1 cellular context compared by ENCODE assay signal in genomic region chr2:70553334-70553583, GRCh38.
TF ChIP-seq lines count a peak whose summit lies in the region.

No MANE protein-coding gene starts in this region.

TF ChIP-seq in HepG2, 621 proteins besides CTCF, POLR2A, EP300 and RAD21 (continued from another document and continues in another):
- TF ChIP-seq ZBTB39 (CRISPR knock-in tag; IDR thresholded peaks at IDR 0.05), result no peak
- TF ChIP-seq EEA1 (CRISPR knock-in tag; IDR thresholded peaks at IDR 0.05; ENCODE audit: borderline replicate concordance), result no peak
- no peak for TF ChIP-seq GABPB1 (CRISPR knock-in tag; IDR thresholded peaks at IDR 0.05)
- TF ChIP-seq CSRNP1 (CRISPR knock-in tag; IDR thresholded peaks at IDR 0.05), result 0 out of 2 replicates have a peak, but pooled peaks have one; percentile 4
- no peak for TF ChIP-seq ZBTB49 (CRISPR knock-in tag; IDR thresholded peaks at IDR 0.05; ENCODE audit: borderline replicate concordance)
- TF ChIP-seq HNF4G (IDR thresholded peaks at IDR 0.05; ENCODE audit: borderline replicate concordance, low read depth, low read length), result 0 out of 2 replicates have a peak, but pooled peaks have one; percentile 8
- TF ChIP-seq HNF4G (CRISPR knock-in tag; IDR thresholded peaks at IDR 0.05; ENCODE audit: borderline replicate concordance, low read depth), result no peak; the same call in 1 of the 2 replicates
- TF ChIP-seq MTA1 (CRISPR knock-in tag; IDR thresholded peaks at IDR 0.05; ENCODE audit: borderline replicate concordance), result no peak
- 0 out of 2 replicates have a peak, but pooled peaks have one; percentile 6 for TF ChIP-seq ZNF121 (CRISPR knock-in tag; IDR thresholded peaks at IDR 0.05)
- no peak for TF ChIP-seq ZFP36 (IDR thresholded peaks at IDR 0.05; ENCODE audit: borderline replicate concordance, low read depth, low read length, partially characterized antibody)
- TF ChIP-seq CHCHD3 (CRISPR knock-in tag; IDR thresholded peaks at IDR 0.05), result no peak
- no peak for TF ChIP-seq PCBP2 (optimal IDR thresholded peaks at IDR 0.05; ENCODE audit: low read depth, low read length, poor library complexity, severe bottlenecking)
- TF ChIP-seq MAF1 (CRISPR knock-in tag; IDR thresholded peaks at IDR 0.05; ENCODE audit: borderline replicate concordance), result no peak
- no peak for TF ChIP-seq ZNF577 (CRISPR knock-in tag; IDR thresholded peaks at IDR 0.05; ENCODE audit: borderline replicate concordance, low read depth)
- TF ChIP-seq ELF4 (CRISPR knock-in tag; IDR thresholded peaks at IDR 0.05; ENCODE audit: borderline replicate concordance), result no peak
- no peak for TF ChIP-seq TEF (CRISPR knock-in tag; IDR thresholded peaks at IDR 0.05)
- no peak for TF ChIP-seq RCOR2 (CRISPR knock-in tag; IDR thresholded peaks at IDR 0.05)
- TF ChIP-seq MYC (CRISPR knock-in tag; IDR thresholded peaks at IDR 0.05; ENCODE audit: borderline replicate concordance), result no peak; the same call in 1 of the 2 replicates
- TF ChIP-seq GLI4 (CRISPR knock-in tag; IDR thresholded peaks at IDR 0.05; ENCODE audit: borderline replicate concordance), result no peak
- TF ChIP-seq KMT2B (CRISPR knock-in tag; IDR thresholded peaks at IDR 0.05), result 0 out of 2 replicates have a peak, but pooled peaks have one; percentile 5
- TF ChIP-seq KAT8 (CRISPR knock-in tag; IDR thresholded peaks at IDR 0.05), result no peak; the same call in 1 of the 2 replicates
- TF ChIP-seq ZNF503 (CRISPR knock-in tag; IDR thresholded peaks at IDR 0.05), result no peak
- TF ChIP-seq ZNF746 (CRISPR knock-in tag; IDR thresholded peaks at IDR 0.05), result peak; percentile 16; the same call in 1 of the 2 replicates
- TF ChIP-seq ZFY (CRISPR knock-in tag; IDR thresholded peaks at IDR 0.05), result 0 out of 2 replicates have a peak, but pooled peaks have one; percentile 7
- TF ChIP-seq TBP (CRISPR knock-in tag; IDR thresholded peaks at IDR 0.05), result no peak
- TF ChIP-seq ZNF260 (CRISPR knock-in tag; IDR thresholded peaks at IDR 0.05; ENCODE audit: borderline replicate concordance, low read depth), result no peak
- TF ChIP-seq TARDBP (CRISPR knock-in tag; IDR thresholded peaks at IDR 0.05), result no peak
- no peak for TF ChIP-seq SAFB2 (CRISPR knock-in tag; IDR thresholded peaks at IDR 0.05; ENCODE audit: borderline replicate concordance, low read depth)
- TF ChIP-seq HOXA3 (CRISPR knock-in tag; IDR thresholded peaks at IDR 0.05), result peak; percentile 3; the same call in 1 of the 2 replicates
- no peak for TF ChIP-seq PATZ1 (CRISPR knock-in tag; IDR thresholded peaks at IDR 0.05)
- TF ChIP-seq ZSCAN5A (CRISPR knock-in tag; IDR thresholded peaks at IDR 0.05; ENCODE audit: borderline replicate concordance), result 0 out of 2 replicates have a peak, but pooled peaks have one; percentile 53
- TF ChIP-seq ZFP91 (CRISPR knock-in tag; IDR thresholded peaks at IDR 0.05; ENCODE audit: borderline replicate concordance), result no peak
- TF ChIP-seq MEIS1 (CRISPR knock-in tag; IDR thresholded peaks at IDR 0.05; ENCODE audit: borderline replicate concordance), result 0 out of 2 replicates have a peak, but pooled peaks have one; percentile 68
- TF ChIP-seq SIN3A (IDR thresholded peaks at IDR 0.05; ENCODE audit: borderline replicate concordance, low read depth, low read length), result no peak
- no peak for TF ChIP-seq TCF12 (IDR thresholded peaks at IDR 0.05)
- no peak for TF ChIP-seq TCF12 (CRISPR knock-in tag; IDR thresholded peaks at IDR 0.05)
- TF ChIP-seq MIXL1 (CRISPR knock-in tag; IDR thresholded peaks at IDR 0.05), result no peak
- no peak for TF ChIP-seq ZNF691 (CRISPR knock-in tag; IDR thresholded peaks at IDR 0.05; ENCODE audit: borderline replicate concordance, low read depth)
- TF ChIP-seq ADNP (CRISPR knock-in tag; IDR thresholded peaks at IDR 0.05), result no peak
- TF ChIP-seq SETDB1 (CRISPR knock-in tag; IDR thresholded peaks at IDR 0.05; ENCODE audit: borderline replicate concordance), result no peak
- no peak for TF ChIP-seq ZNF441 (CRISPR knock-in tag; IDR thresholded peaks at IDR 0.05; ENCODE audit: borderline replicate concordance)
- no peak for TF ChIP-seq TIGD3 (CRISPR knock-in tag; IDR thresholded peaks at IDR 0.05; ENCODE audit: borderline replicate concordance)
- TF ChIP-seq ZNF264 (CRISPR knock-in tag; IDR thresholded peaks at IDR 0.05), result no peak
- TF ChIP-seq RORA (CRISPR knock-in tag; IDR thresholded peaks at IDR 0.05), result 0 out of 2 replicates have a peak, but pooled peaks have one; percentile 79
- TF ChIP-seq RFXAP (CRISPR knock-in tag; IDR thresholded peaks at IDR 0.05; ENCODE audit: borderline replicate concordance), result no peak
- TF ChIP-seq CCDC6 (CRISPR knock-in tag; IDR thresholded peaks at IDR 0.05), result no peak
- peak; percentile 58 for TF ChIP-seq MED8 (CRISPR knock-in tag; IDR thresholded peaks at IDR 0.05; ENCODE audit: insufficient replicate concordance)
- TF ChIP-seq ZNF101 (CRISPR knock-in tag; IDR thresholded peaks at IDR 0.05; ENCODE audit: borderline replicate concordance, low read depth), result no peak
- TF ChIP-seq ZNF607 (CRISPR knock-in tag; IDR thresholded peaks at IDR 0.05; ENCODE audit: borderline replicate concordance), result no peak
